In the genomic region with DNA sequence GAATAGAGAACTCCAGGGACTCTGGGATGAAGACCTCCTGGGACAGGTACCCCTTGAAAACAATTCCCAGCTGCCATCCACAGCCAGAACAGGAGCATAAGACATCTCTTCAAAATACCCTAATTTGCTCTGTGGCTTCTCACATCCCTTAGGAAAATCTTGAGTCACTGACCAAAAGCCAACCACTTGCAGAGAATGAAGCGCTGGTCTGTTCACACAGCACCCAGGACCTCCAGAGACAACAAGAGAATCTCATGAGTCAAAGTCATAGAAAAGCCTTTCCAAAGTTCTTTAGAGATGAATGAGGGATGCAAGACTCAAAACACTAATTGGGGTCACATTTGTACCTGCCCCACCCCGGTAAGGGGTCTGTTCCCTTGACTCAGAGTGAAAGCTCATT, we compare ENCODE assay signal across 20 cellular contexts.
"Had no signal": no experiment of that assay in that cellular context is flagged by ENCODE, and none has a peak within 500 bp of the region (broad histone marks: within the 10 kb centered on the region; RNA-seq: fewer than 3 reads in every experiment).

No MANE protein-coding gene starts in this region.

- H3K27me3 ChIP-seq: esophagus squamous epithelium, right atrium auricular region, spleen, tibial nerve, upper lobe of left lung had no signal

- H3K4me1 Mint-ChIP-seq: naive thymus-derived CD8-positive, alpha-beta T cell; stimulated activated memory B cell treated with anti-CD40 and anti-IgM and Interleukin-4, amounts not matched to agents 10 μg/mL and 1 μg/mL and 100 μg/mL, for 72 hours had no signal

- DNase-seq: dermis blood vessel endothelial cell; effector memory CD4-positive, alpha-beta T cell; erythroblast; esophagus squamous epithelium; foreskin melanocyte; left ventricle myocardium superior; lower lobe of right lung; naive thymus-derived CD8-positive, alpha-beta T cell; occipital lobe; spleen; stimulated activated CD4-positive, alpha-beta T cell treated with anti-CD3 and anti-CD28 coated beads, Interleukin-4, amount 100 ng/mL, for 4 hours; stimulated activated naive CD8-positive, alpha-beta T cell treated with anti-CD3 and anti-CD28 coated beads, Interleukin-15, Interleukin-2, amounts not matched to agents 100 U/mL and 50 U/mL, for 24 hours; upper lobe of left lung had no signal

- H3K27ac Mint-ChIP-seq: naive thymus-derived CD8-positive, alpha-beta T cell; progenitor cell of endocrine pancreas; stimulated activated memory B cell treated with anti-CD40 and anti-IgM and Interleukin-4, amounts not matched to agents 10 μg/mL and 1 μg/mL and 100 μg/mL, for 72 hours had no signal

- H3K27ac ChIP-seq: coronary artery, esophagus squamous epithelium, lower lobe of right lung, parathyroid adenoma, right atrium auricular region, spleen, thoracic aorta, tibial nerve, upper lobe of left lung had no signal

- H3K4me3 ChIP-seq: coronary artery, esophagus squamous epithelium, lower lobe of right lung, right atrium auricular region, spleen, thoracic aorta, tibial nerve, upper lobe of left lung had no signal

- H3K9me3 ChIP-seq: esophagus squamous epithelium, lower lobe of right lung, right atrium auricular region, spleen, thoracic aorta, tibial nerve, upper lobe of left lung had no signal

- H2AFZ ChIP-seq: parathyroid adenoma had no signal

- H3K9ac ChIP-seq: parathyroid adenoma had no signal

- H3K27me3 Mint-ChIP-seq: naive thymus-derived CD8-positive, alpha-beta T cell; progenitor cell of endocrine pancreas; stimulated activated memory B cell treated with anti-CD40 and anti-IgM and Interleukin-4, amounts not matched to agents 10 μg/mL and 1 μg/mL and 100 μg/mL, for 72 hours had no signal

- H3K79me2 ChIP-seq: parathyroid adenoma had no signal

- H3K4me1 ChIP-seq: esophagus squamous epithelium, lower lobe of right lung, parathyroid adenoma, spleen, upper lobe of left lung had no signal

- H3K36me3 Mint-ChIP-seq: naive thymus-derived CD8-positive, alpha-beta T cell; stimulated activated memory B cell treated with anti-CD40 and anti-IgM and Interleukin-4, amounts not matched to agents 10 μg/mL and 1 μg/mL and 100 μg/mL, for 72 hours had no signal

- H3K36me3 ChIP-seq: esophagus squamous epithelium, lower lobe of right lung, right atrium auricular region, spleen, thoracic aorta, tibial nerve, upper lobe of left lung had no signal

- H3K4me3 Mint-ChIP-seq: naive thymus-derived CD8-positive, alpha-beta T cell; stimulated activated memory B cell treated with anti-CD40 and anti-IgM and Interleukin-4, amounts not matched to agents 10 μg/mL and 1 μg/mL and 100 μg/mL, for 72 hours had no signal
